Comparison of ENCODE assay signal across 13 cellular contexts in the genomic region with DNA sequence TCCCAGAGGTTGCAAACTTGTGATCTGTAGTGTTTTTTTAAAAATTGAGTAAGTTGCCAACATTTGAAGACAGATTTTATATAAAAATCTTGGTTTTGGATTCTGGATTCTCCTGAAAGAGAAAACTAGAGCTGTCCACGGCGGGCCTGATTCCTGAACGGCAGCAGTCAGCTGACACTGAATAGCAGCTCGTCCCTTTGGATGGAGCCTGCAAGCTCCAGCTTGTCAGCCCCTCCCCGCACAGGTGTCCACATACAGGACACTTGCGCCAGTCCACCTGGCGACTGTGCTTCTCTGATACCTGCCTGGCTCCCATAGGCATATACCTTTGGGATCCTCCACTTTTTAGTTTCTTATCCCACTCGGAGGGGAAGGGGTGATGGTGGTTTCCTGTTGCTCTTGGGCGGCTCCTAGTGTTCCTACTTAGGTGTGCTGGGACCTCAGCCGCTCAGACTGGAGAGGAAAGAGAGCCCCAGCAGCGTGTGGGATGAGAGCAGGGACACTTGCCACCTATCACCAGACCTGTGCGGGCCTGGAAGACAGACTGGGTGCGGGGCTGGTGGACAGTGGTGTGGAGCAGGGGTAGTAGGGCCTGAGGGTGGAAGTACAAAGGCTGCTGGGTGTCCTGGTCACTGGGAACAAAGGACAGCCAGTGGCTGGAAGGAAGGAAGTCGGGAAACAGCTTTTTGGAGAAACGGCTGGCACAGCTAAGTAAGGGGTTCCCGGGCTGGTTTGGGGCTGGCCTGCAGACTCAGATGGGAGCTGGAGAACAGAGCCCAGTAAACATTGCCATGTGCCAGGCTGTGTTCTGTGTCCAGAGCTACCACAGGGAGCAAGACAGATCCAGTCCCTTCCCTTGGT. TPM values are rescaled to one million over a fixed set of nuclear protein-coding genes. Genes with fewer than 3 reads are reported as not detected.
DNase-seq lines count a peak whose midpoint lies in the region; ATAC-seq and TF ChIP-seq lines count a peak whose summit lies in the region.
"Had no signal": no experiment of that assay in that cellular context is flagged by ENCODE, and none has a peak within 500 bp of the region (broad histone marks: within the 10 kb centered on the region; RNA-seq: fewer than 3 reads in every experiment).

No MANE protein-coding gene starts in this region.

- H3K36me3 Mint-ChIP-seq in activated CD4-positive, alpha-beta T cell treated with anti-CD3 and anti-CD28 coated beads, Interleukin-2, amount 10 ng/mL, durations not matched to agents 7 days and 5 days (ENCODE audit: low read depth), result peaks cover 32% of the 10 kb centered on the region
- peaks cover 30% of the 10 kb centered on the region for H3K36me3 Mint-ChIP-seq in activated CD4-positive, alpha-beta T cell treated with anti-CD3 and anti-CD28 coated beads for 36 hours (ENCODE audit: low read depth)

- H3K4me3 ChIP-seq in gastrocnemius medialis, result no peak overlapping the region
- H3K4me3 ChIP-seq: body of pancreas, tibial nerve had no signal

- no peaks in the 10 kb centered on the region for H3K4me1 Mint-ChIP-seq in activated CD4-positive, alpha-beta T cell treated with anti-CD3 and anti-CD28 coated beads, Interleukin-2, amount 10 ng/mL, durations not matched to agents 7 days and 5 days
- no peaks in the 10 kb centered on the region for H3K4me1 Mint-ChIP-seq in activated CD4-positive, alpha-beta T cell treated with anti-CD3 and anti-CD28 coated beads for 36 hours

- no peaks in the 10 kb centered on the region for H3K9me3 ChIP-seq in gastrocnemius medialis
- H3K9me3 ChIP-seq: body of pancreas, tibial nerve had no signal

- H3K36me3 ChIP-seq in gastrocnemius medialis, result peaks cover 0 to 38% of the 10 kb centered on the region in 2 donors

- CTCF ChIA-PET in activated CD4-positive, alpha-beta T cell treated with anti-CD3 and anti-CD28 coated beads, Interleukin-2, amount 10 ng/mL, durations not matched to agents 7 days and 5 days (lab: Charles Lee), result no interaction called here
- CTCF ChIA-PET in activated CD4-positive, alpha-beta T cell treated with anti-CD3 and anti-CD28 coated beads for 36 hours (lab: Charles Lee), result interaction anchor here (0.6 to 0.7 kb wide), 4 partner anchors 12 to 50 kb away, joined by 3 to 4 read pairs (median 3); no protein-coding TSS in a partner anchor

- H3K27ac Mint-ChIP-seq in activated CD4-positive, alpha-beta T cell treated with anti-CD3 and anti-CD28 coated beads, Interleukin-2, amount 10 ng/mL, durations not matched to agents 7 days and 5 days, result peak overlapping the region; percentile 55
- no peak overlapping the region for H3K27ac Mint-ChIP-seq in activated CD4-positive, alpha-beta T cell treated with anti-CD3 and anti-CD28 coated beads for 36 hours

- TF ChIP-seq POLR2A in gastrocnemius medialis (IDR thresholded peaks at IDR 0.05), result no peak

- POLR2A ChIA-PET in activated CD4-positive, alpha-beta T cell treated with anti-CD3 and anti-CD28 coated beads, Interleukin-2, amount 10 ng/mL, durations not matched to agents 7 days and 5 days (lab: Charles Lee), result no interaction called here
- POLR2A ChIA-PET in activated CD4-positive, alpha-beta T cell treated with anti-CD3 and anti-CD28 coated beads for 36 hours (lab: Charles Lee), result no interaction called here

- intact Hi-C loops in activated CD4-positive, alpha-beta T cell treated with anti-CD3 and anti-CD28 coated beads for 36 hours (cut with DNase I, micrococcal nuclease), result no loop called here
- intact Hi-C loops in cardiac septum (cut with DNase I) (no loop called here), gastrocnemius medialis (cut with DNase I; ENCODE audit: low total_unique reads) (no loop called here)

- H3K4me1 ChIP-seq in gastrocnemius medialis, result peaks cover 29 to 36% of the 10 kb centered on the region in 2 donors

- H3K27ac ChIP-seq in gastrocnemius medialis, result peak overlapping the region; percentile 60 to 80 (median 71)
- H3K27ac ChIP-seq: body of pancreas had no signal

- DNase-seq in activated CD4-positive, alpha-beta T cell treated with anti-CD3 and anti-CD28 coated beads, Interleukin-2, amount 10 ng/mL, durations not matched to agents 7 days and 5 days, result no peak
- DNase-seq in activated CD4-positive, alpha-beta T cell treated with anti-CD3 and anti-CD28 coated beads for 36 hours, result no peak
- peak; percentile 65 for DNase-seq in cardiac septum (ENCODE audit: low spot score)
- DNase-seq in gastrocnemius medialis, result no peak
- no peak for DNase-seq in AG08396 (ENCODE audit: low spot score)

- H3K4me3 Mint-ChIP-seq in activated CD4-positive, alpha-beta T cell treated with anti-CD3 and anti-CD28 coated beads, Interleukin-2, amount 10 ng/mL, durations not matched to agents 7 days and 5 days, result no peak overlapping the region
- H3K4me3 Mint-ChIP-seq in activated CD4-positive, alpha-beta T cell treated with anti-CD3 and anti-CD28 coated beads for 36 hours, result no peak overlapping the region

- ATAC-seq in activated CD4-positive, alpha-beta T cell treated with anti-CD3 and anti-CD28 coated beads for 36 hours, result no peak
- ATAC-seq in SK-N-SH treated with all-trans-retinoic acid at 6 μM for 48 hours (0 out of 3 replicates have a peak, but pooled peaks have one; percentile 14), gastrocnemius medialis (peak; percentile 29 to 47), GM18520 (IDR thresholded peaks at IDR 0.05; ENCODE audit: unreplicated experiment) (no peak), HG03342 (IDR thresholded peaks at IDR 0.05; ENCODE audit: unreplicated experiment) (no peak)
- ATAC-seq: body of pancreas had no signal

- H3K9me3 Mint-ChIP-seq in activated CD4-positive, alpha-beta T cell treated with anti-CD3 and anti-CD28 coated beads, Interleukin-2, amount 10 ng/mL, durations not matched to agents 7 days and 5 days, result no peaks in the 10 kb centered on the region
- H3K9me3 Mint-ChIP-seq in activated CD4-positive, alpha-beta T cell treated with anti-CD3 and anti-CD28 coated beads for 36 hours (ENCODE audit: low read depth), result no peaks in the 10 kb centered on the region

- H3K27me3 ChIP-seq in gastrocnemius medialis, result no peaks in the 10 kb centered on the region
- H3K27me3 ChIP-seq: body of pancreas, tibial nerve had no signal

- no peaks in the 10 kb centered on the region for H3K27me3 Mint-ChIP-seq in activated CD4-positive, alpha-beta T cell treated with anti-CD3 and anti-CD28 coated beads, Interleukin-2, amount 10 ng/mL, durations not matched to agents 7 days and 5 days
- no peaks in the 10 kb centered on the region for H3K27me3 Mint-ChIP-seq in activated CD4-positive, alpha-beta T cell treated with anti-CD3 and anti-CD28 coated beads for 36 hours

- TF ChIP-seq CTCF in gastrocnemius medialis (IDR thresholded peaks at IDR 0.05 in 4 of 5, conservative IDR thresholded peaks at IDR 0.05 in 1 of 5), result no peak

- in situ Hi-C loops in gastrocnemius medialis (cut with MboI; ENCODE audit: low sequenced_read_pairs in 4 of 4), result no loop called here

TF ChIP-seq in SK-N-SH treated with all-trans-retinoic acid at 6 μM for 48 hours, 23 proteins besides CTCF, POLR2A, EP300 and RAD21:
- no peak for TF ChIP-seq PPARA (CRISPR knock-in tag; IDR thresholded peaks at IDR 0.05; ENCODE audit: borderline replicate concordance)

RNA-seq across cellular contexts. Expression of gene GHRH, which starts 18.3 kb away (rescaled TPM):
- total RNA-seq in activated CD4-positive, alpha-beta T cell treated with anti-CD3 and anti-CD28 coated beads, Interleukin-2, amount 10 ng/mL, durations not matched to agents 7 days and 5 days, result not detected
- total RNA-seq in activated CD4-positive, alpha-beta T cell treated with anti-CD3 and anti-CD28 coated beads for 36 hours, result not detected
- not detected for total RNA-seq in cardiac septum
- not detected for total RNA-seq in gastrocnemius medialis
- total RNA-seq: activated CD8-positive, alpha-beta memory T cell treated with anti-CD3 and anti-CD28 coated beads for 36 hours; body of pancreas; HT-29; lower leg skin; tibial nerve had no signal

RNA-seq across cellular contexts. Expression of gene MANBAL, which starts 46.1 kb away (rescaled TPM):
- 10 to 100 TPM; 10.9 to 11.0 TPM for total RNA-seq in activated CD4-positive, alpha-beta T cell treated with anti-CD3 and anti-CD28 coated beads, Interleukin-2, amount 10 ng/mL, durations not matched to agents 7 days and 5 days
- 10 to 100 TPM; 11.9 to 13.5 TPM for total RNA-seq in activated CD4-positive, alpha-beta T cell treated with anti-CD3 and anti-CD28 coated beads for 36 hours
- total RNA-seq in cardiac septum (20.5 TPM), gastrocnemius medialis (10 to 100 TPM in 1 of 4 donors, 1 to 10 TPM in 3; 6.6 to 11.8 (median 7.5) TPM)

Comparison
In these comparisons a context has a peak if more than half of its experiments do, and no peak if none do; other contexts are left out.
1. ATAC-seq: peak in SK-N-SH treated with all-trans-retinoic acid at 6 μM for 48 hours (single experiment) and gastrocnemius medialis (2 of 2); none in activated CD4-positive, alpha-beta T cell treated with anti-CD3 and anti-CD28 coated beads for 36 hours (single experiment), GM18520 (single experiment) and HG03342 (single experiment).